ENCODE assay signal across 7 cellular contexts in the genomic region with DNA sequence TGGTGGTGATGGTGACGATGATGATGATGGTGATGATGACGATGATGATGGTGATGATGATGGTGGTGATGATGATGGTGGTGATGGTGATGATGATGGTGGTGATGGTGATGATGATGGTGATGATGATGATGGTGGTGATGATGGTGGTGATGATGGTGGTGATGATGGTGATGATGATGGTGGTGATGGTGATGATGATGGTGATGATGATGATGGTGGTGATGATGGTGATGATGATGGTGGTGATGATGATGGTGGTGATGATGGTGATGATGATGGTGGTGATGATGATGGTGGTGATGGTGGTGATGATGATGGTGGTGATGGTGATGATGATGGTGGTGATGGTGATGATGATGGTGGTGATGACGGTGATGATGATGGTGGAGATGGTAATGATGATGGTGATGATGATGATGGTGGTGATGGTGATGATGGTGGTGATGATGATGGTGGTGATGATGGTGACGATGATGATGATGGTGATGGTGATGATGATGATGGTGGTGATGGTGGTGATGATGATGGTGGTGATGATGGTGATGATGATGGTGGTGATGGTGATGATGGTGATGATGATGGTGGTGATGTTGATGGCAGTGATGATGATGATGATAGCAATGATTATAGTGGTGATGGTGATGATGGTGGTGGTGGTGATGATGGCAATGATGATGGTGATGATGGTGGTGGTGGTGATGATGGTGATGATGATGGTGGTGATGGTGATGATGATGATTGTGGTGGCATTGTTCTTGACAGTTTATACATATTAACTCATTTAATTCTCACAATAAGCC. TPM values are rescaled to one million over a fixed set of nuclear protein-coding genes. Genes with fewer than 3 reads are reported as not detected.
DNase-seq lines count a peak whose midpoint lies in the region; ATAC-seq, FAIRE-seq and TF ChIP-seq lines count a peak whose summit lies in the region.
"Not testable (repeated sequence)": the region's sequence is repeated elsewhere in the genome, so short reads cannot be mapped to it uniquely, and the experiment has no call there.

No MANE protein-coding gene starts in this region.

- H2AK5ac ChIP-seq in H1 (ENCODE audit: low read depth, low read length), result peak overlapping the region; percentile 53; the same call in 1 of the 2 replicates
- not testable (repeated sequence) for H2AK5ac ChIP-seq in neuronal stem cell (ENCODE audit: low read depth, low read length)

- not testable (repeated sequence) for H4K20me1 ChIP-seq in GM12878 (ENCODE audit: control insufficient read depth, insufficient read depth); H1 (replicated peaks in 1 of 2; ENCODE audit: control insufficient read depth in 1 of 2, insufficient read depth in 2 of 2, low read length in 2 of 2)

- CTCF ChIA-PET in A549 (lab: Yijun Ruan, JAX); CD8-positive, alpha-beta T cell (lab: Charles Lee); HEK293 (lab: Yijun Ruan, JAX); GM12878 (lab: Yijun Ruan, JAX); H1 (lab: Charles Lee; ENCODE audit: partially characterized antibody): not testable (repeated sequence)

- H3K4me1 ChIP-seq in A549; CD8-positive, alpha-beta T cell (ENCODE audit: insufficient read depth, low read length); HEK293 (ENCODE audit: control insufficient read depth, insufficient read depth, low read length); H1 (replicated peaks in 1 of 4; ENCODE audit: control insufficient read depth in 3 of 4, insufficient read depth in 4 of 4, low read length in 3 of 4): not testable (repeated sequence)
- H3K4me1 ChIP-seq in GM12878 (ENCODE audit: control insufficient read depth, insufficient read depth, low read length), result peaks cover 14% of the 10 kb centered on the region
- H3K4me1 ChIP-seq in neuronal stem cell (ENCODE audit: control insufficient read depth in 2 of 2, insufficient read depth in 1 of 2, low read depth in 1 of 2, low read length in 2 of 2), result peaks cover 8 to 11% of the 10 kb centered on the region in 2 donors

- not testable (repeated sequence) for H3K14ac ChIP-seq in H1 (ENCODE audit: insufficient read length); neuronal stem cell (ENCODE audit: low read length)

- not testable (repeated sequence) for H2BK15ac ChIP-seq in H1 (ENCODE audit: low read length)
- H2BK15ac ChIP-seq in neuronal stem cell (ENCODE audit: low read length), result peak overlapping the region; percentile 67

- H3K23me2 ChIP-seq in H1 (ENCODE audit: low read depth, low read length), result not testable (repeated sequence)

- not testable (repeated sequence) for H3K36me3 ChIP-seq in CD8-positive, alpha-beta T cell (ENCODE audit: insufficient read depth, low read length); HEK293 (ENCODE audit: control insufficient read depth in 2 of 2, insufficient read depth in 1 of 2, low read length in 2 of 2); GM12878 (ENCODE audit: control insufficient read depth in 2 of 2, insufficient read depth in 2 of 2, low read length in 1 of 2); H1 (ENCODE audit: control insufficient read depth in 2 of 4, insufficient read depth in 4 of 4, low read length in 3 of 4); neuronal stem cell (replicated peaks in 1 of 2; ENCODE audit: control insufficient read depth in 2 of 2, insufficient read depth in 2 of 2, low read length in 2 of 2)

- peak overlapping the region; percentile 95 for H3K56ac ChIP-seq in H1 (replicated peaks; ENCODE audit: insufficient read length, low read depth, low read length)

- POLR2A ChIA-PET in A549 (lab: Yijun Ruan, JAX); CD8-positive, alpha-beta T cell (lab: Charles Lee); HEK293 (lab: Yijun Ruan, JAX); GM12878 (lab: Charles Lee); H1 (lab: Charles Lee; ENCODE audit: partially characterized antibody): not testable (repeated sequence)

- TF ChIP-seq EP300 in A549 (IDR thresholded peaks at IDR 0.05); GM12878 (IDR thresholded peaks at IDR 0.05; ENCODE audit: borderline replicate concordance in 1 of 2, control insufficient read depth in 1 of 2, low read depth in 2 of 2, low read length in 2 of 2); H1 (IDR thresholded peaks at IDR 0.05; ENCODE audit: borderline replicate concordance in 1 of 2, low read depth in 2 of 2, low read length in 2 of 2): not testable (repeated sequence)

- not testable (repeated sequence) for H3K79me1 ChIP-seq in H1 (ENCODE audit: low read depth, low read length); neuronal stem cell (ENCODE audit: low read depth, low read length)

- H4K5ac ChIP-seq in H1 (ENCODE audit: insufficient read length, low read depth, low read length), result not testable (repeated sequence)

- not testable (repeated sequence) for H3K27me3 Mint-ChIP-seq in CD8-positive, alpha-beta T cell (ENCODE audit: low read depth)

- H3K4me3 ChIP-seq in A549; CD8-positive, alpha-beta T cell (ENCODE audit: low read depth, low read length); HEK293 (ENCODE audit: low read depth, low read length); GM12878; H1 (ENCODE audit: extremely low read depth in 1 of 4, insufficient read depth in 2 of 4, low read depth in 3 of 4, low read length in 4 of 4): not testable (repeated sequence)
- peak overlapping the region in 1 of 2 donors; percentile 31 for H3K4me3 ChIP-seq in neuronal stem cell (ENCODE audit: low read length in 2 of 2)

- not testable (repeated sequence) for TF ChIP-seq CTCF in A549 (IDR thresholded peaks at IDR 0.05); CD8-positive, alpha-beta T cell (IDR thresholded peaks at IDR 0.05); HEK293 (tag by site-specific recombination; IDR thresholded peaks at IDR 0.05); GM12878 (IDR thresholded peaks at IDR 0.05 in 2 of 3, conservative IDR thresholded peaks at IDR 0.05 in 1 of 3; ENCODE audit: control insufficient read depth in 2 of 3, extremely low read depth in 1 of 3, insufficient read depth in 1 of 3, low read depth in 3 of 3, low read length in 3 of 3); H1 (IDR thresholded peaks at IDR 0.05; ENCODE audit: control extremely low read depth in 1 of 3, insufficient read depth in 1 of 3, low read depth in 1 of 3, low read length in 3 of 3)

- H4K8ac ChIP-seq in H1 (ENCODE audit: extremely low read depth, insufficient read depth, low read length), result not testable (repeated sequence)
- peak overlapping the region; percentile 86 for H4K8ac ChIP-seq in neuronal stem cell (ENCODE audit: low read depth, low read length)

- FAIRE-seq in A549 (lab: Jason Lieb, UNC); GM12878 (lab: Jason Lieb, UNC); H1 (lab: Jason Lieb, UNC): not testable (repeated sequence)
- FAIRE-seq in urothelium cell line (lab: Jason Lieb, UNC), result peak; percentile 100

- not testable (repeated sequence) for H2BK120ac ChIP-seq in H1 (replicated peaks; ENCODE audit: low read depth, low read length); neuronal stem cell (ENCODE audit: low read depth, low read length)

- not testable (repeated sequence) for H3K4me3 Mint-ChIP-seq in CD8-positive, alpha-beta T cell

- not testable (repeated sequence) for H3K9me3 ChIP-seq in A549; CD8-positive, alpha-beta T cell (ENCODE audit: low read length); HEK293 (ENCODE audit: control insufficient read depth, insufficient read depth, low read depth, low read length); GM12878 (replicated peaks; ENCODE audit: control insufficient read depth, insufficient read depth, low read length)
- H3K9me3 ChIP-seq in H1 (ENCODE audit: insufficient read depth in 2 of 2, low read depth in 1 of 2, low read length in 1 of 2) (peaks cover 12 to 17% of the 10 kb centered on the region in 2 experiments), neuronal stem cell (replicated peaks in 1 of 2; ENCODE audit: control insufficient read depth in 2 of 2, insufficient read depth in 1 of 2, low read depth in 1 of 2, low read length in 2 of 2) (peaks cover 0 to 11% of the 10 kb centered on the region in 2 donors)

- not testable (repeated sequence) for BruUV-seq in GM12878 (replicated peaks; lab: Mats Ljungman, UMichigan)

- intact Hi-C loops in CD8-positive, alpha-beta T cell (cut with DNase I, micrococcal nuclease); GM12878 (cut with micrococcal nuclease; ENCODE audit: unreplicated experiment): not testable (repeated sequence)

- H3K9me3 Mint-ChIP-seq in CD8-positive, alpha-beta T cell, result not testable (repeated sequence)

- RAD21 ChIA-PET in GM12878 (lab: Charles Lee; ENCODE audit: unreplicated experiment), result interaction anchor here (0.6 kb wide), 1 partner anchor 1620 kb away, joined by 3 read pairs; no protein-coding TSS in a partner anchor

- TF ChIP-seq POLR2A in A549 (IDR thresholded peaks at IDR 0.05; ENCODE audit: low read length); GM12878 (IDR thresholded peaks at IDR 0.05; ENCODE audit: low read depth, low read length); H1 (IDR thresholded peaks at IDR 0.05; ENCODE audit: control extremely low read depth in 1 of 2, low read depth in 2 of 2, low read length in 2 of 2): not testable (repeated sequence)

- SMC1A ChIA-PET in GM12878 (lab: Charles Lee; ENCODE audit: uncharacterized antibody, unreplicated experiment), result not testable (repeated sequence)

- not testable (repeated sequence) for H2BK12ac ChIP-seq in H1 (ENCODE audit: low read depth, low read length); neuronal stem cell (ENCODE audit: low read length)

- not testable (repeated sequence) for H3K79me2 ChIP-seq in GM12878 (ENCODE audit: control insufficient read depth, insufficient read depth, low read length); H1 (ENCODE audit: control insufficient read depth in 1 of 2, insufficient read depth in 2 of 2, low read length in 2 of 2)

- TF ChIP-seq RAD21 in A549 (conservative IDR thresholded peaks at IDR 0.05 in 1 of 2, IDR thresholded peaks at IDR 0.05 in 1 of 2); GM12878 (IDR thresholded peaks at IDR 0.05; ENCODE audit: insufficient read depth, low read depth, low read length); H1 (IDR thresholded peaks at IDR 0.05 in 1 of 2, conservative IDR thresholded peaks at IDR 0.05 in 1 of 2; ENCODE audit: low read depth in 2 of 2, low read length in 2 of 2): not testable (repeated sequence)

- H2BK5ac ChIP-seq in H1 (ENCODE audit: low read depth, low read length); neuronal stem cell (ENCODE audit: low read length): not testable (repeated sequence)

- H3K4me1 Mint-ChIP-seq in CD8-positive, alpha-beta T cell (ENCODE audit: low read depth), result not testable (repeated sequence)

- not testable (repeated sequence) for H3K4ac ChIP-seq in H1 (replicated peaks; ENCODE audit: insufficient read length, low read depth, low read length); neuronal stem cell (ENCODE audit: low read length)

- H3K27ac Mint-ChIP-seq in CD8-positive, alpha-beta T cell, result not testable (repeated sequence)

- not testable (repeated sequence) for H3K4me2 ChIP-seq in A549; GM12878 (ENCODE audit: control insufficient read depth, insufficient read depth); H1 (ENCODE audit: insufficient read depth in 1 of 2, low read depth in 2 of 2, low read length in 2 of 2); neuronal stem cell (ENCODE audit: insufficient read depth, low read length, poor library complexity, severe bottlenecking)

- H3K27ac ChIP-seq in A549; CD8-positive, alpha-beta T cell (ENCODE audit: low read depth, low read length); HEK293 (ENCODE audit: extremely low read depth, low read depth, low read length); GM12878 (ENCODE audit: control insufficient read depth, insufficient read depth); H1 (ENCODE audit: low read depth, low read length); neuronal stem cell (replicated peaks; ENCODE audit: low read length): not testable (repeated sequence)

- H3K23ac ChIP-seq in H1 (ENCODE audit: insufficient read length); neuronal stem cell (ENCODE audit: low read depth, low read length, poor library complexity): not testable (repeated sequence)

- not testable (repeated sequence) for DNase-seq in A549 (ENCODE audit: low read depth in 1 of 2, low spot score in 1 of 2); CD8-positive, alpha-beta T cell; GM12878 (ENCODE audit: low read depth, low spot score); H1 (ENCODE audit: low read depth in 1 of 2, low spot score in 2 of 2); neuronal stem cell (ENCODE audit: low spot score); urothelium cell line (ENCODE audit: low spot score)

- not testable (repeated sequence) for ATAC-seq in A549, GM12878
- peak; percentile 23 for ATAC-seq in CD8-positive, alpha-beta T cell

- 41% methylated on average over 4 of the region's 4 CpGs for WGBS in A549 (ENCODE audit: missing lambda C conversion rate)
- WGBS in GM12878 (ENCODE audit: insufficient coverage, insufficient replicate concordance, low lambda C conversion rate, missing lambda C conversion rate), result 85% methylated on average over 4 of the region's 4 CpGs
- 86% methylated on average over 4 of the region's 4 CpGs; no CpG with 5 or more reads in 1 of the 2 experiments for WGBS in H1 (ENCODE audit: extremely low coverage in 1 of 2, insufficient coverage in 1 of 2, insufficient read length in 1 of 2, insufficient replicate concordance in 2 of 2, low coverage in 1 of 2, low lambda C conversion rate in 2 of 2, missing lambda C conversion rate in 1 of 2), 2 experiments
- WGBS in neuronal stem cell (ENCODE audit: extremely low coverage in 2 of 2, insufficient read length in 2 of 2, insufficient replicate concordance in 1 of 2), 2 donors, result no CpG with 5 or more reads among the region's 4 CpGs

- in situ Hi-C loops in GM12878 (cut with MboI), result not testable (repeated sequence)

- not testable (repeated sequence) for H2BK20ac ChIP-seq in H1 (ENCODE audit: low read length)

- H2AFZ ChIP-seq in GM12878 (ENCODE audit: control insufficient read depth, low read depth, low read length); H1 (ENCODE audit: low read length); neuronal stem cell (ENCODE audit: low read length): not testable (repeated sequence)

- H3K27me3 ChIP-seq in CD8-positive, alpha-beta T cell (ENCODE audit: insufficient read depth, low read length); GM12878 (replicated peaks in 1 of 2; ENCODE audit: control insufficient read depth in 2 of 2, insufficient read depth in 2 of 2, low read length in 1 of 2); H1 (replicated peaks in 1 of 4; ENCODE audit: control insufficient read depth in 3 of 4, extremely low read depth in 1 of 4, insufficient read depth in 3 of 4, low read length in 3 of 4): not testable (repeated sequence)
- peaks cover 0 to 14% (median 0%) of the 10 kb centered on the region in 3 experiments for H3K27me3 ChIP-seq in neuronal stem cell (ENCODE audit: control insufficient read depth in 3 of 3, insufficient read depth in 3 of 3, low read depth in 1 of 3, low read length in 3 of 3)

- H4K91ac ChIP-seq in H1 (replicated peaks; ENCODE audit: insufficient read length, low read length); neuronal stem cell (ENCODE audit: low read depth, low read length, poor library complexity): not testable (repeated sequence)

- H3K18ac ChIP-seq in H1 (ENCODE audit: extremely low read depth, low read length); neuronal stem cell (ENCODE audit: low read length): not testable (repeated sequence)

- not testable (repeated sequence) for H3K36me3 Mint-ChIP-seq in CD8-positive, alpha-beta T cell

- not testable (repeated sequence) for H3K9ac ChIP-seq in GM12878 (ENCODE audit: control insufficient read depth, insufficient read depth, low read length); H1 (replicated peaks in 1 of 4; ENCODE audit: extremely low read depth in 1 of 4, low read depth in 3 of 4, low read length in 3 of 4); neuronal stem cell (ENCODE audit: low read depth, low read length, poor library complexity)

RNA-seq across cellular contexts. Expression of a gene that starts 24.6 kb away (rescaled TPM):
- 9.8 and 11.5 TPM in 2 replicates for polyA plus RNA-seq in A549 (2011; rRNA removed)
- 19.1 and 23.9 TPM in 2 replicates for polyA plus RNA-seq in A549 (2012; cell fraction: cytosol; rRNA removed)
- 26.8 and 31.5 TPM in 2 replicates for polyA plus RNA-seq in A549 (2012; cell fraction: nucleus; rRNA removed)
- polyA plus RNA-seq in A549 (2017; fragmentation: RNase III; extraction: RNeasy Plus Mini Kit Qiagen cat#74134 plus additional on column Dnase treatment), result 13.1 to 13.2 TPM (median 13.2 TPM) in 3 replicates
- polyA minus RNA-seq in A549 (2011; rRNA and poly(A)+ RNA removed), result 21.0 and 25.9 TPM in 2 replicates
- 10 to 100 TPM; 33.5 to 37.0 TPM for total RNA-seq in CD8-positive, alpha-beta T cell
- total RNA-seq in GM12878 (2013; cell fraction: nucleolus; rRNA removed), result 60.4 and 72.7 TPM in 2 replicates
- total RNA-seq in GM12878 (2014; rRNA removed), result 30.9 and 32.8 TPM in 2 replicates
- total RNA-seq in GM12878 (2014; rRNA removed; fragmentation: Illumina TruSeq; extraction: Trizol), result 18.5 and 20.7 TPM in 2 replicates
- 36.1 and 43.8 TPM in 2 replicates for total RNA-seq in GM12878 (2021)
- 7.5 TPM for polyA plus RNA-seq in GM12878 (2011; ENCODE audit: low read depth)
- 15.1 and 17.8 TPM in 2 replicates for polyA plus RNA-seq in GM12878 (2011; rRNA removed)
- 18.1 and 23.3 TPM in 2 replicates for polyA plus RNA-seq in GM12878 (2011; cell fraction: cytosol; rRNA removed)
- 28.8 and 39.9 TPM in 2 replicates for polyA plus RNA-seq in GM12878 (2011; cell fraction: nucleus; rRNA removed)
- 23.9 and 24.2 TPM in 2 replicates for polyA plus RNA-seq in GM12878 (2012)
- polyA plus RNA-seq in GM12878 (2014; fragmentation: Illumina TruSeq; extraction: Trizol), result 15.6 and 16.9 TPM in 2 replicates
- 1 to 10 TPM; 1.0 to 3.5 TPM for polyA plus RNA-seq in GM12878 (2014; fragmentation: Nextera tagmentation; extraction: Ambion mirVana)
- polyA plus RNA-seq in GM12878 (2014; rRNA removed), result 36.8 and 39.3 TPM in 2 replicates
- 10 to 100 TPM; 35.0 to 44.4 TPM for polyA plus RNA-seq in GM12878 (2016; fragmentation: Nextera tagmentation; extraction: Ambion mirVana)
- polyA minus RNA-seq in GM12878 (2011; rRNA and poly(A)+ RNA removed), result 16.5 and 25.4 TPM in 2 replicates
- 18.8 and 21.5 TPM in 2 replicates for polyA minus RNA-seq in GM12878 (2011; cell fraction: cytosol; rRNA and poly(A)+ RNA removed)
- polyA minus RNA-seq in GM12878 (2011; cell fraction: nucleus; rRNA and poly(A)+ RNA removed), result 13.2 and 18.4 TPM in 2 replicates
- total RNA-seq in H1 (2021; fragmentation: NEBNext Ultra II Directional; extraction: Animal tissue kit (Norgen Biotek cat#: 25700)), result 22.9 and 27.0 TPM in 2 replicates
- polyA plus RNA-seq in H1 (2011; rRNA removed), result 15.6 and 23.6 TPM in 2 replicates
- polyA plus RNA-seq in H1 (2011; cell fraction: cytosol; rRNA removed), result 19.6 TPM
- 33.2 TPM for polyA plus RNA-seq in H1 (2011; cell fraction: nucleus; rRNA removed)
- 12.0 to 21.9 TPM (median 18.2 TPM) in 4 replicates for polyA plus RNA-seq in H1 (2012, experiment 1 of 2)
- polyA plus RNA-seq in H1 (2012, experiment 2 of 2), result 14.4 TPM
- 11.6 TPM for polyA plus RNA-seq in H1 (2013, experiment 1 of 2)
- 10.5 TPM for polyA plus RNA-seq in H1 (2013, experiment 2 of 2)
- 10.0 and 20.1 TPM in 2 replicates for polyA minus RNA-seq in H1 (2011; rRNA and poly(A)+ RNA removed)
- polyA minus RNA-seq in H1 (2011; cell fraction: cytosol; rRNA and poly(A)+ RNA removed), result 22.5 TPM
- polyA minus RNA-seq in H1 (2011; cell fraction: nucleus; rRNA and poly(A)+ RNA removed), result 26.1 TPM
- polyA plus RNA-seq in neuronal stem cell (2013, experiment 1 of 2), result 8.9 TPM
- 9.7 TPM for polyA plus RNA-seq in neuronal stem cell (2013, experiment 2 of 2)
